ENCODE assay signal across 8 cellular contexts in the genomic region with DNA sequence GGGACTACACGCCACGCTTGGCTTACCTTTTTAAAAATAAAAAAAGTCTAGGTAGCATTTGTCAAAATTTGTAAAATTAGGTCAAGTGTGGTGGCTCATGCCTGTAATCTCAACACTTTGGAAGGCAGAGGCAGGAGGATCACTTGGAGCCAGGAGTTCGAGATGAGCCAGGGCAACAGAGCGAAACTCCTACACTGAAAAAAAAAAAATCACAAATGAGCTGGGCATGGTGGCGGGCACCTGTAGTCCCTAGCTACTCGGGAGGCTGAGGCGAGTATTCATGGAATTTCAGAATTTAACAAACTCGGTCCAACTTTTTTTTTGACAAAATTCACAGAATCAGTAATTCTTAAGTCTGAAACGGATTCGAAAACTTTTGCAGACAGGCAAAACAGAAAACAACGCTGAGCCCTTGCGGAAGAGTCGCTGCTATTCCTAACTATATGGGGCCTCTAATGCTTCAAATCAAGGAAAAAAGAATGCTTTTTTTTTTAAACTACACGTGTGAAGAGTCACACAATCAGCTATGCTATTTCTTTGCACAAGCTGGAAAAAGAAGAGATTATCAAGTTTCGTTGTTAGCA.
DNase-seq lines count a peak whose midpoint lies in the region; ATAC-seq, FAIRE-seq and TF ChIP-seq lines count a peak whose summit lies in the region.

No MANE protein-coding gene starts in this region.

- H3K4me1 ChIP-seq in GM12878 (ENCODE audit: control insufficient read depth, insufficient read depth, low read length) (peaks cover 11% of the 10 kb centered on the region), lung (ENCODE audit: control insufficient read depth in 2 of 2, insufficient read depth in 2 of 2, low read length in 2 of 2) (peaks cover 0 to 3% of the 10 kb centered on the region in 2 donors), transverse colon (peaks cover 0 to 33% (median 29%) of the 10 kb centered on the region in 4 donors)

- RAD21 ChIA-PET in GM12878 (lab: Charles Lee; ENCODE audit: unreplicated experiment) = interaction anchor here (0.6 to 1.8 kb wide), 7 partner anchors 10 to 460 kb away, joined by 3 to 9 read pairs (median 3); no protein-coding TSS in a partner anchor

- SMC1A ChIA-PET in GM12878 (lab: Charles Lee; ENCODE audit: uncharacterized antibody, unreplicated experiment) = interaction anchor here (0.9 to 1.8 kb wide), 8 partner anchors 10 to 410 kb away, joined by 3 to 7 read pairs (median 4); no protein-coding TSS in a partner anchor

- H3K9ac ChIP-seq in GM12878 (ENCODE audit: control insufficient read depth, insufficient read depth, low read length) = peak overlapping the region; percentile 75

- H3K9me3 ChIP-seq in GM12878 (replicated peaks; ENCODE audit: control insufficient read depth, insufficient read depth, low read length) = no peaks in the 10 kb centered on the region
- H3K9me3 ChIP-seq in lung (ENCODE audit: control insufficient read depth in 2 of 2, insufficient read depth in 1 of 2, low read length in 1 of 2) = peaks cover 0 to 2% of the 10 kb centered on the region in 2 donors
- no peaks in the 10 kb centered on the region for H3K9me3 ChIP-seq in transverse colon

- CTCF ChIA-PET in activated naive CD4-positive, alpha-beta T cell treated with anti-CD3 and anti-CD28 coated beads for 36 hours (lab: Charles Lee) = interaction anchor here (1.0 to 2.0 kb wide), 2 partner anchors 10 to 419 kb away, joined by 3 to 13 read pairs; a partner anchor contains a TSS
- CTCF ChIA-PET in GM12878 (lab: Yijun Ruan, JAX) = interaction anchor here (1.0 to 4.7 kb wide), 7 partner anchors 10 to 467 kb away, joined by 3 to 15 read pairs (median 3); no protein-coding TSS in a partner anchor

- H3K27me3 Mint-ChIP-seq in activated naive CD4-positive, alpha-beta T cell treated with anti-CD3 and anti-CD28 coated beads for 36 hours (ENCODE audit: low read depth) = no peaks in the 10 kb centered on the region

- intact Hi-C loops in activated naive CD4-positive, alpha-beta T cell treated with anti-CD3 and anti-CD28 coated beads for 36 hours (cut with micrococcal nuclease) = loop anchor here (5.0 kb wide), 2 partner anchors 41 to 416 kb away; no protein-coding TSS in a partner anchor
- intact Hi-C loops in GM12878 (cut with micrococcal nuclease; ENCODE audit: unreplicated experiment) (no loop called here), transverse colon (cut with DNase I; ENCODE audit: low total_unique reads) (no loop called here)

- H3K27me3 ChIP-seq in GM12878 (replicated peaks in 1 of 2; ENCODE audit: control insufficient read depth in 2 of 2, insufficient read depth in 2 of 2, low read length in 1 of 2) = no peaks in the 10 kb centered on the region
- no peaks in the 10 kb centered on the region for H3K27me3 ChIP-seq in lung (ENCODE audit: control insufficient read depth, insufficient read depth)
- no peaks in the 10 kb centered on the region for H3K27me3 ChIP-seq in transverse colon

- H4K20me1 ChIP-seq in GM12878 (ENCODE audit: control insufficient read depth, insufficient read depth) = no peaks in the 10 kb centered on the region

- TF ChIP-seq EP300 in GM12878 (IDR thresholded peaks at IDR 0.05; ENCODE audit: borderline replicate concordance in 1 of 2, control insufficient read depth in 1 of 2, low read depth in 2 of 2, low read length in 2 of 2) (no peak), transverse colon (IDR thresholded peaks at IDR 0.05; ENCODE audit: low read depth) (no peak)

- H2AFZ ChIP-seq in GM12878 (ENCODE audit: control insufficient read depth, low read depth, low read length) = peak overlapping the region; percentile 90

- TF ChIP-seq RAD21 in GM12878 (IDR thresholded peaks at IDR 0.05; ENCODE audit: insufficient read depth, low read depth, low read length) = no peak

- no peaks in the 10 kb centered on the region for H3K9me3 Mint-ChIP-seq in activated naive CD4-positive, alpha-beta T cell treated with anti-CD3 and anti-CD28 coated beads for 36 hours

- no peaks in the 10 kb centered on the region for H3K36me3 Mint-ChIP-seq in activated naive CD4-positive, alpha-beta T cell treated with anti-CD3 and anti-CD28 coated beads for 36 hours (ENCODE audit: low read depth)

- peak overlapping the region; percentile 89 for H3K4me2 ChIP-seq in GM12878 (ENCODE audit: control insufficient read depth, insufficient read depth)

- H3K27ac ChIP-seq in GM12878 (ENCODE audit: control insufficient read depth, insufficient read depth) (peak overlapping the region; percentile 68), lung (ENCODE audit: low read depth in 1 of 2, low read length in 1 of 2) (peak overlapping the region; percentile 95 to 98), transverse colon (peak overlapping the region; percentile 91 to 96 (median 92))

- FAIRE-seq in GM12878 (lab: Jason Lieb, UNC) = no peak

- POLR2A ChIA-PET in GM12878 (lab: Charles Lee) = interaction anchor here (0.7 to 1.1 kb wide), 2 partner anchors 12 to 844 kb away, joined by 3 read pairs; no protein-coding TSS in a partner anchor

- no peak for TF ChIP-seq CTCF in GM12878 (IDR thresholded peaks at IDR 0.05 in 2 of 3, conservative IDR thresholded peaks at IDR 0.05 in 1 of 3; ENCODE audit: control insufficient read depth in 2 of 3, extremely low read depth in 1 of 3, insufficient read depth in 1 of 3, low read depth in 3 of 3, low read length in 3 of 3)
- no peak for TF ChIP-seq CTCF in lung (IDR thresholded peaks at IDR 0.05; ENCODE audit: control extremely low read depth, extremely low read depth)
- no peak for TF ChIP-seq CTCF in transverse colon (IDR thresholded peaks at IDR 0.05)

- WGBS in GM12878 (ENCODE audit: insufficient coverage, insufficient replicate concordance, low lambda C conversion rate, missing lambda C conversion rate) = 80% methylated on average over 15 of the region's 15 CpGs
- WGBS in lung, 2 donors = 65 to 74% methylated on average over 15 of the region's 15 CpGs
- WGBS in transverse colon (ENCODE audit: low coverage in 1 of 2), 2 donors = 70 to 71% methylated on average over 9 to 15 of the region's 15 CpGs

- H3K27ac Mint-ChIP-seq in activated naive CD4-positive, alpha-beta T cell treated with anti-CD3 and anti-CD28 coated beads for 36 hours = peak overlapping the region; percentile 76

- peaks cover 33% of the 10 kb centered on the region for H3K79me2 ChIP-seq in GM12878 (ENCODE audit: control insufficient read depth, insufficient read depth, low read length)

- in situ Hi-C loops in GM12878 (cut with MboI) (no loop called here), transverse colon (cut with MboI; ENCODE audit: low pct_ligation_motif_present in 1 of 4, low pct_unique_long_range_greater_than_20kb in 1 of 4, low sequenced_read_pairs in 3 of 4) (no loop called here)

- H3K36me3 ChIP-seq in GM12878 (ENCODE audit: control insufficient read depth in 2 of 2, insufficient read depth in 2 of 2, low read length in 1 of 2) (no peaks in the 10 kb centered on the region), lung (ENCODE audit: control insufficient read depth in 2 of 2, insufficient read depth in 2 of 2, low read length in 2 of 2) (no peaks in the 10 kb centered on the region), transverse colon (no peaks in the 10 kb centered on the region)

- ATAC-seq in GM12878 (no peak), lung (ENCODE audit: insufficient read depth, low FRiP score) (no peak), HG03159 (IDR thresholded peaks at IDR 0.05; ENCODE audit: unreplicated experiment) (no peak), HG02798 (IDR thresholded peaks at IDR 0.05; ENCODE audit: poor library complexity, unreplicated experiment) (no peak)

- TF ChIP-seq POLR2A in GM12878 (IDR thresholded peaks at IDR 0.05; ENCODE audit: low read depth, low read length) (no peak), transverse colon (IDR thresholded peaks at IDR 0.05) (no peak)

- H3K4me3 ChIP-seq in GM12878 (peak overlapping the region; percentile 84), lung (peak overlapping the region; percentile 89), transverse colon (peak overlapping the region; percentile 51 to 87 (median 60))

- peaks cover 24% of the 10 kb centered on the region for H3K4me1 Mint-ChIP-seq in activated naive CD4-positive, alpha-beta T cell treated with anti-CD3 and anti-CD28 coated beads for 36 hours (ENCODE audit: low read depth)

- peak overlapping the region; percentile 89 for H3K4me3 Mint-ChIP-seq in activated naive CD4-positive, alpha-beta T cell treated with anti-CD3 and anti-CD28 coated beads for 36 hours

- DNase-seq in activated naive CD4-positive, alpha-beta T cell treated with anti-CD3 and anti-CD28 coated beads for 36 hours = no peak
- DNase-seq in activated naive CD4-positive, alpha-beta T cell treated with Interleukin-2 at 50 U/mL for 16 hours = no peak
- no peak for DNase-seq in GM12878 (ENCODE audit: low read depth, low spot score)
- no peak for DNase-seq in lung (ENCODE audit: low spot score)
- no peak for DNase-seq in transverse colon
- no peak for DNase-seq in glomerular visceral epithelial cell (ENCODE audit: extremely low spot score)

- TSS peak; percentile 89 for BruUV-seq in GM12878 (replicated peaks; lab: Mats Ljungman, UMichigan)

TF ChIP-seq in GM12878, 131 proteins besides CTCF, POLR2A, EP300 and RAD21 (continues in another document):
- TF ChIP-seq, protein P1, sequence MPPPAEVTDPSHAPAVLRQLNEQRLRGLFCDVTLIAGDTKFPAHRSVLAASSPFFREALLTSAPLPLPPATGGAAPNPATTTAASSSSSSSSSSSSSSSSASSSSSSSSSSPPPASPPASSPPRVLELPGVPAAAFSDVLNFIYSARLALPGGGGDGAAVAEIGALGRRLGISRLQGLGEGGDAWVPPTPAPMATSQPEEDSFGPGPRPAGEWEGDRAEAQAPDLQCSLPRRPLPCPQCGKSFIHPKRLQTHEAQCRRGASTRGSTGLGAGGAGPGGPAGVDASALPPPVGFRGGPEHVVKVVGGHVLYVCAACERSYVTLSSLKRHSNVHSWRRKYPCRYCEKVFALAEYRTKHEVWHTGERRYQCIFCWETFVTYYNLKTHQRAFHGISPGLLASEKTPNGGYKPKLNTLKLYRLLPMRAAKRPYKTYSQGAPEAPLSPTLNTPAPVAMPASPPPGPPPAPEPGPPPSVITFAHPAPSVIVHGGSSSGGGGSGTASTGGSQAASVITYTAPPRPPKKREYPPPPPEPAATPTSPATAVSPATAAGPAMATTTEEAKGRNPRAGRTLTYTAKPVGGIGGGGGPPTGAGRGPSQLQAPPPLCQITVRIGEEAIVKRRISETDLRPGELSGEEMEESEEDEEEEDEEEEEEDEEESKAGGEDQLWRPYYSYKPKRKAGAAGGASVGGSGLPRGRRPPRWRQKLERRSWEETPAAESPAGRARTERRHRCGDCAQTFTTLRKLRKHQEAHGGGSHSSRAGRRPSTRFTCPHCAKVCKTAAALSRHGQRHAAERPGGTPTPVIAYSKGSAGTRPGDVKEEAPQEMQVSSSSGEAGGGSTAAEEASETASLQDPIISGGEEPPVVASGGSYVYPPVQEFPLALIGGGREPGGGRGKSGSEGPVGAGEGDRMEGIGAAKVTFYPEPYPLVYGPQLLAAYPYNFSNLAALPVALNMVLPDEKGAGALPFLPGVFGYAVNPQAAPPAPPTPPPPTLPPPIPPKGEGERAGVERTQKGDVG (CRISPR knock-in tag; IDR thresholded peaks at IDR 0.05) = no peak
